ENCODE assay signal across 8 cellular contexts in the genomic region with DNA sequence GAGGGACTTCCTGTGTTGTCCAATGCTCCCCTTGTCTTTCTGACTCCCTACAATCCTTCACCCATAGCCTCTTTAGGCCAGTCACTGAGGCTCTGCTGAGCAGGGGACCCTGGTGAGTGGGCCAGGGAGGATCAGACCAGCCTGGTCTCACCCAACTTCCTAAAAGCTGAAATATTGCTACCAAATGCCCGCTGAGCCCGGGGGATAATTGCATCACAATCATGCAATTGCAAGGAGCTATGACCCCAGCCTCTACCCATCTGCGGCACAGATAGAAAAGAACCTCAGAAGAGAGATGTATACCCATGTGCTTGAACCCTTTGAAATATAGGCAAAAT. TPM values are rescaled to one million over a fixed set of nuclear protein-coding genes. Genes with fewer than 3 reads are reported as not detected.
DNase-seq lines count a peak whose midpoint lies in the region; ATAC-seq, FAIRE-seq and TF ChIP-seq lines count a peak whose summit lies in the region.

No MANE protein-coding gene starts in this region.

- DNase-seq in HL-60 (ENCODE audit: low read depth in 1 of 2, low spot score in 1 of 2) = peak in 1 of 2 experiments; percentile 78
- DNase-seq in GM12878 (ENCODE audit: low read depth, low spot score) = no peak
- no peak for DNase-seq in NCI-H2196 (lab: John Stamatoyannopoulos, UW; ENCODE audit: unreplicated experiment)
- no peak for DNase-seq in foreskin melanocyte

- 96% methylated on average over 3 of the region's 3 CpGs for WGBS in GM12878 (ENCODE audit: insufficient coverage, insufficient replicate concordance, low lambda C conversion rate, missing lambda C conversion rate)

- peak; percentile 1; the same call in 2 of the 3 replicates for ATAC-seq in GM12878
- ATAC-seq in GM18870 (IDR thresholded peaks at IDR 0.05; ENCODE audit: unreplicated experiment) = no peak
- no peak for ATAC-seq in GM21619 (IDR thresholded peaks at IDR 0.05; ENCODE audit: unreplicated experiment)

- H3K27ac ChIP-seq in ACC112 (ENCODE audit: low read depth, low read length) (peak overlapping the region; percentile 91), HL-60 (replicated peaks) (peak overlapping the region; percentile 72), GM12878 (ENCODE audit: control insufficient read depth, insufficient read depth) (peak overlapping the region; percentile 79)

- TF ChIP-seq POLR2A in GM12878 (IDR thresholded peaks at IDR 0.05; ENCODE audit: low read depth, low read length) = no peak

- H4K20me1 ChIP-seq in GM12878 (ENCODE audit: control insufficient read depth, insufficient read depth) = no peaks in the 10 kb centered on the region

- intact Hi-C loops in GM12878 (cut with micrococcal nuclease; ENCODE audit: unreplicated experiment) = loop anchor here (10.0 kb wide), 1 partner anchor 302 kb away; a partner anchor contains a TSS

- H3K9me3 ChIP-seq in GM12878 (replicated peaks; ENCODE audit: control insufficient read depth, insufficient read depth, low read length) (no peaks in the 10 kb centered on the region), mononuclear cell (ENCODE audit: low read depth, low read length) (no peaks in the 10 kb centered on the region)

- POLR2A ChIA-PET in GM12878 (lab: Charles Lee) = no interaction called here

- 0 out of 2 replicates have a peak, but pooled peaks cover under 1% of the 10 kb centered on the region for H3K36me3 ChIP-seq in ACC112 (ENCODE audit: insufficient read depth, low read length)
- H3K36me3 ChIP-seq in GM12878 (ENCODE audit: control insufficient read depth in 2 of 2, insufficient read depth in 2 of 2, low read length in 1 of 2) = no peaks in the 10 kb centered on the region

- BruUV-seq in GM12878 (replicated peaks; lab: Mats Ljungman, UMichigan) = no TSS peak

- peak overlapping the region; percentile 92 for H2AFZ ChIP-seq in ACC112 (ENCODE audit: low read length, unreplicated experiment)
- H2AFZ ChIP-seq in GM12878 (ENCODE audit: control insufficient read depth, low read depth, low read length) = peak overlapping the region; percentile 91

- TF ChIP-seq RAD21 in GM12878 (IDR thresholded peaks at IDR 0.05; ENCODE audit: insufficient read depth, low read depth, low read length) = no peak

- peak overlapping the region; percentile 86 for H3K9ac ChIP-seq in GM12878 (ENCODE audit: control insufficient read depth, insufficient read depth, low read length)

- SMC1A ChIA-PET in GM12878 (lab: Charles Lee; ENCODE audit: uncharacterized antibody, unreplicated experiment) = interaction anchor here (1.0 to 2.6 kb wide), 9 partner anchors 8 to 203 kb away, joined by 3 to 8 read pairs (median 4); no protein-coding TSS in a partner anchor

- H3K4me2 ChIP-seq in GM12878 (ENCODE audit: control insufficient read depth, insufficient read depth) = peak overlapping the region; percentile 99

- RAD21 ChIA-PET in GM12878 (lab: Charles Lee; ENCODE audit: unreplicated experiment) = interaction anchor here (0.9 to 2.0 kb wide), 4 partner anchors 10 to 210 kb away, joined by 3 to 6 read pairs (median 3); a partner anchor contains a TSS

- H3K79me2 ChIP-seq in ACC112 (ENCODE audit: control insufficient read depth, insufficient read depth, low read length, unreplicated experiment) (peaks cover 20% of the 10 kb centered on the region), GM12878 (ENCODE audit: control insufficient read depth, insufficient read depth, low read length) (peaks cover 26% of the 10 kb centered on the region)

- TF ChIP-seq CTCF in HL-60 (IDR thresholded peaks at IDR 0.05; ENCODE audit: insufficient read depth, low read length) (no peak), GM12878 (IDR thresholded peaks at IDR 0.05 in 2 of 3, conservative IDR thresholded peaks at IDR 0.05 in 1 of 3; ENCODE audit: control insufficient read depth in 2 of 3, extremely low read depth in 1 of 3, insufficient read depth in 1 of 3, low read depth in 3 of 3, low read length in 3 of 3) (no peak)

- peak overlapping the region; percentile 87 for H3K4me3 ChIP-seq in ACC112 (ENCODE audit: low read depth, low read length)
- peak overlapping the region; percentile 57 for H3K4me3 ChIP-seq in HL-60 (replicated peaks; ENCODE audit: insufficient read depth, low read length)
- H3K4me3 ChIP-seq in GM12878 = peak overlapping the region; percentile 77
- peak overlapping the region; percentile 75 for H3K4me3 ChIP-seq in mononuclear cell (ENCODE audit: low read length)

- CTCF ChIA-PET in GM12878 (lab: Yijun Ruan, JAX) = interaction anchor here (1.0 to 1.2 kb wide), 3 partner anchors 83 to 210 kb away, joined by 3 to 4 read pairs (median 3); a partner anchor contains a TSS

- no peak for FAIRE-seq in GM12878 (lab: Jason Lieb, UNC)

- no peak for TF ChIP-seq EP300 in GM12878 (IDR thresholded peaks at IDR 0.05; ENCODE audit: borderline replicate concordance in 1 of 2, control insufficient read depth in 1 of 2, low read depth in 2 of 2, low read length in 2 of 2)

- H3K4me1 ChIP-seq in ACC112 (ENCODE audit: control insufficient read depth, insufficient read depth, low read length, unreplicated experiment) (peaks cover 49% of the 10 kb centered on the region), GM12878 (ENCODE audit: control insufficient read depth, insufficient read depth, low read length) (peaks cover 35% of the 10 kb centered on the region), mononuclear cell (ENCODE audit: insufficient read depth, low read length) (peaks cover 56% of the 10 kb centered on the region)

- in situ Hi-C loops in GM12878 (cut with MboI) = no loop called here

- no peaks in the 10 kb centered on the region for H3K27me3 ChIP-seq in ACC112 (ENCODE audit: insufficient read depth, low read length)
- H3K27me3 ChIP-seq in HL-60 (ENCODE audit: insufficient read depth, poor library complexity, severe bottlenecking) = no peaks in the 10 kb centered on the region
- no peaks in the 10 kb centered on the region for H3K27me3 ChIP-seq in GM12878 (replicated peaks in 1 of 2; ENCODE audit: control insufficient read depth in 2 of 2, insufficient read depth in 2 of 2, low read length in 1 of 2)
- no peaks in the 10 kb centered on the region for H3K27me3 ChIP-seq in mononuclear cell (ENCODE audit: insufficient read depth, low read length)

TF ChIP-seq in GM12878, 131 proteins besides CTCF, POLR2A, EP300 and RAD21:
- TF ChIP-seq, protein P1, sequence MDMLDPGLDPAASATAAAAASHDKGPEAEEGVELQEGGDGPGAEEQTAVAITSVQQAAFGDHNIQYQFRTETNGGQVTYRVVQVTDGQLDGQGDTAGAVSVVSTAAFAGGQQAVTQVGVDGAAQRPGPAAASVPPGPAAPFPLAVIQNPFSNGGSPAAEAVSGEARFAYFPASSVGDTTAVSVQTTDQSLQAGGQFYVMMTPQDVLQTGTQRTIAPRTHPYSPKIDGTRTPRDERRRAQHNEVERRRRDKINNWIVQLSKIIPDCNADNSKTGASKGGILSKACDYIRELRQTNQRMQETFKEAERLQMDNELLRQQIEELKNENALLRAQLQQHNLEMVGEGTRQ (IDR thresholded peaks at IDR 0.05; ENCODE audit: borderline replicate concordance, low read depth, low read length) = no peak
- 0 out of 2 replicates have a peak, but pooled peaks have one; percentile 4 for TF ChIP-seq GATAD2B (conservative IDR thresholded peaks at IDR 0.05; ENCODE audit: low read depth)

RNA-seq across cellular contexts. Expression of a gene that starts 3.7 kb away (rescaled TPM):
- total RNA-seq in GM12878 (2013; cell fraction: nucleolus; rRNA removed) = 469 and 500 TPM in 2 replicates
- total RNA-seq in GM12878 (2014; rRNA removed) (175 and 191 TPM in 2 replicates), GM12878 (2014; rRNA removed; fragmentation: Illumina TruSeq; extraction: Trizol) (226 and 237 TPM in 2 replicates), GM12878 (2021) (166 and 172 TPM in 2 replicates), mononuclear cell (252 TPM)
- 137 TPM for polyA plus RNA-seq in GM12878 (2011; ENCODE audit: low read depth)
- polyA plus RNA-seq in GM12878 (2011; rRNA removed) (239 and 341 TPM in 2 replicates), GM12878 (2014; fragmentation: Illumina TruSeq; extraction: Trizol) (215 and 267 TPM in 2 replicates), GM12878 (2014; fragmentation: Nextera tagmentation; extraction: Ambion mirVana) (100 to 1,000 TPM; 109 to 154 TPM), GM12878 (2014; rRNA removed) (172 and 174 TPM in 2 replicates), GM12878 (2016; fragmentation: Nextera tagmentation; extraction: Ambion mirVana) (100 to 1,000 TPM; 185 to 188 TPM)
- polyA plus RNA-seq in GM12878 (2011; cell fraction: cytosol; rRNA removed) = 81.5 and 89.9 TPM in 2 replicates
- polyA plus RNA-seq in GM12878 (2011; cell fraction: nucleus; rRNA removed) = 235 and 280 TPM in 2 replicates
- polyA plus RNA-seq in GM12878 (2012) = 155 and 168 TPM in 2 replicates
- 140 and 144 TPM in 2 replicates for polyA minus RNA-seq in GM12878 (2011; rRNA and poly(A)+ RNA removed)
- polyA minus RNA-seq in GM12878 (2011; cell fraction: cytosol; rRNA and poly(A)+ RNA removed) = 57.5 and 82.0 TPM in 2 replicates
- 166 and 247 TPM in 2 replicates for polyA minus RNA-seq in GM12878 (2011; cell fraction: nucleus; rRNA and poly(A)+ RNA removed)
